1 cellular context compared by ENCODE assay signal in the genomic region with DNA sequence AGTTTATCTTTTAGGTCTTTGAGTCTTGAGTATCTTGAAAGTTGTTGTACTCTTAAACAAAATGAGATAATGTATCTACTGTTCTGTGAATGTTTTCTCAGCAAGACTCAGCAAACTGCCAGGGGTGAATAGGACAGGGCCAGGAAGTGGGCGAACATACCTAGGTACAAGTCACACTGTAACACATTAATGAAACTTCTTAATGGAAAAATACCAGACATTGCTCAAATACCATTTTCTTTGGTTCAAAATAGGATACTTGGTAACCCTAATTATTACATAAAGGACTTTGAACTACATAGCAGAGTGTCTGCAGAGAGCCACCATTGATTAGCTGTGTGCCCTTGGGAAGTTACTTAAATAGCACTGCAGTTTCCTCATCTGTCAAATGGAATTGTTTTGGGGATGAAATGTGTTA.
TF ChIP-seq lines count a peak whose summit lies in the region.

No MANE protein-coding gene starts in this region.

TF ChIP-seq in HepG2, 621 proteins besides CTCF, POLR2A, EP300 and RAD21 (continued from another document and continues in another):
- TF ChIP-seq CREB1 (IDR thresholded peaks at IDR 0.05), result no peak
- peak; percentile 64 for TF ChIP-seq CREB1 (CRISPR knock-in tag; IDR thresholded peaks at IDR 0.05)
- TF ChIP-seq KMT2B (CRISPR knock-in tag; IDR thresholded peaks at IDR 0.05), result 0 out of 2 replicates have a peak, but pooled peaks have one; percentile 47
- peak; percentile 69; the same call in 1 of the 2 replicates for TF ChIP-seq AHDC1 (CRISPR knock-in tag; IDR thresholded peaks at IDR 0.05; ENCODE audit: borderline replicate concordance)
- TF ChIP-seq ELF3 (CRISPR knock-in tag; IDR thresholded peaks at IDR 0.05), result peak; percentile 87
- TF ChIP-seq ZFY (CRISPR knock-in tag; IDR thresholded peaks at IDR 0.05), result no peak
- no peak for TF ChIP-seq TSC22D2 (CRISPR knock-in tag; IDR thresholded peaks at IDR 0.05; ENCODE audit: borderline replicate concordance)
- no peak for TF ChIP-seq SMAD9 (CRISPR knock-in tag; IDR thresholded peaks at IDR 0.05)
- TF ChIP-seq EHMT2 (IDR thresholded peaks at IDR 0.05; ENCODE audit: borderline replicate concordance, low read depth, low read length), result no peak
- TF ChIP-seq KLF11 (CRISPR knock-in tag; IDR thresholded peaks at IDR 0.05), result peak; percentile 66; the same call in 1 of the 2 replicates
- no peak for TF ChIP-seq ZNF574 (CRISPR knock-in tag; IDR thresholded peaks at IDR 0.05)
- peak; percentile 52; the same call in 1 of the 2 replicates for TF ChIP-seq CBFB (CRISPR knock-in tag; IDR thresholded peaks at IDR 0.05)
- 0 out of 2 replicates have a peak, but pooled peaks have one; percentile 37 for TF ChIP-seq TFE3 (CRISPR knock-in tag; IDR thresholded peaks at IDR 0.05)
- TF ChIP-seq TOE1 (CRISPR knock-in tag; IDR thresholded peaks at IDR 0.05), result no peak
- TF ChIP-seq ZBED4 (CRISPR knock-in tag; IDR thresholded peaks at IDR 0.05; ENCODE audit: borderline replicate concordance), result no peak
- TF ChIP-seq ZBTB38 (CRISPR knock-in tag; IDR thresholded peaks at IDR 0.05), result no peak
- peak; percentile 65; the same call in 1 of the 2 replicates for TF ChIP-seq TBX2 (CRISPR knock-in tag; IDR thresholded peaks at IDR 0.05; ENCODE audit: borderline replicate concordance)
- TF ChIP-seq ZNF367 (CRISPR knock-in tag; IDR thresholded peaks at IDR 0.05; ENCODE audit: borderline replicate concordance), result no peak
- TF ChIP-seq ZNF3 (CRISPR knock-in tag; IDR thresholded peaks at IDR 0.05), result 0 out of 2 replicates have a peak, but pooled peaks have one; percentile 67
- TF ChIP-seq ZNF878 (CRISPR knock-in tag; IDR thresholded peaks at IDR 0.05), result no peak
- no peak for TF ChIP-seq ZNF547 (CRISPR knock-in tag; IDR thresholded peaks at IDR 0.05)
- TF ChIP-seq MIXL1 (CRISPR knock-in tag; IDR thresholded peaks at IDR 0.05), result peak; percentile 98
- 0 out of 2 replicates have a peak, but pooled peaks have one; percentile 51 for TF ChIP-seq ZNF614 (CRISPR knock-in tag; IDR thresholded peaks at IDR 0.05; ENCODE audit: borderline replicate concordance)
- TF ChIP-seq RFX1 (IDR thresholded peaks at IDR 0.05), result no peak
- no peak for TF ChIP-seq SOX6 (IDR thresholded peaks at IDR 0.05)
- peak; percentile 73 for TF ChIP-seq SOX6 (CRISPR knock-in tag; IDR thresholded peaks at IDR 0.05)
- TF ChIP-seq SMYD3 (CRISPR knock-in tag; IDR thresholded peaks at IDR 0.05), result 0 out of 2 replicates have a peak, but pooled peaks have one; percentile 46
- TF ChIP-seq MIER3 (CRISPR knock-in tag; IDR thresholded peaks at IDR 0.05; ENCODE audit: borderline replicate concordance), result peak; percentile 60; the same call in 1 of the 2 replicates
- peak; percentile 38; the same call in 1 of the 2 replicates for TF ChIP-seq ZMYM4 (CRISPR knock-in tag; IDR thresholded peaks at IDR 0.05)
- TF ChIP-seq TBX3 (IDR thresholded peaks at IDR 0.05; ENCODE audit: borderline replicate concordance), result peak; percentile 53; the same call in 1 of the 2 replicates
- TF ChIP-seq POLR2G (IDR thresholded peaks at IDR 0.05; ENCODE audit: low read depth, low read length), result no peak
- peak; percentile 69 for TF ChIP-seq ZBTB7B (CRISPR knock-in tag; IDR thresholded peaks at IDR 0.05)
- TF ChIP-seq DNMT3B (CRISPR knock-in tag; conservative IDR thresholded peaks at IDR 0.05), result 0 out of 2 replicates have a peak, but pooled peaks have one; percentile 42
- no peak for TF ChIP-seq RFX5 (IDR thresholded peaks at IDR 0.05; ENCODE audit: low read depth, low read length)
- TF ChIP-seq HMG20A (CRISPR knock-in tag; IDR thresholded peaks at IDR 0.05; ENCODE audit: borderline replicate concordance), result peak; percentile 88
- 0 out of 2 replicates have a peak, but pooled peaks have one; percentile 28 for TF ChIP-seq ZNF564 (CRISPR knock-in tag; IDR thresholded peaks at IDR 0.05)
- TF ChIP-seq, protein P1, sequence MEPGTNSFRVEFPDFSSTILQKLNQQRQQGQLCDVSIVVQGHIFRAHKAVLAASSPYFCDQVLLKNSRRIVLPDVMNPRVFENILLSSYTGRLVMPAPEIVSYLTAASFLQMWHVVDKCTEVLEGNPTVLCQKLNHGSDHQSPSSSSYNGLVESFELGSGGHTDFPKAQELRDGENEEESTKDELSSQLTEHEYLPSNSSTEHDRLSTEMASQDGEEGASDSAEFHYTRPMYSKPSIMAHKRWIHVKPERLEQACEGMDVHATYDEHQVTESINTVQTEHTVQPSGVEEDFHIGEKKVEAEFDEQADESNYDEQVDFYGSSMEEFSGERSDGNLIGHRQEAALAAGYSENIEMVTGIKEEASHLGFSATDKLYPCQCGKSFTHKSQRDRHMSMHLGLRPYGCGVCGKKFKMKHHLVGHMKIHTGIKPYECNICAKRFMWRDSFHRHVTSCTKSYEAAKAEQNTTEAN (CRISPR knock-in tag; conservative IDR thresholded peaks at IDR 0.05), result 0 out of 2 replicates have a peak, but pooled peaks have one; percentile 34
- TF ChIP-seq, protein P2, sequence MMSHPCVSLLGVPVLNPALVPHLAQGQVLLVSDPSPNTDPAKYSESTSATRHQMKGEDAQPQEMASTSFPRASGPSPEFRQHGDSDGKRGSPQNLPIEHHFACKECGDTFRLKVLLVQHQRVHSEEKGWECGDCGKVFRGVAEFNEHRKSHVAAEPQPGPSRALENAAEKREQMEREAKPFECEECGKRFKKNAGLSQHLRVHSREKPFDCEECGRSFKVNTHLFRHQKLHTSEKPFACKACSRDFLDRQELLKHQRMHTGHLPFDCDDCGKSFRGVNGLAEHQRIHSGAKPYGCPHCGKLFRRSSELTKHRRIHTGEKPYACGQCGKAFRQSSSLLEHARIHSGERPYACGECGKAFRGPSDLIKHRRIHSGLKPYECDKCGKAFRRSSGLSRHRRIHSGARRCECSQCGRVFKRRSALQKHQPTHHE (CRISPR knock-in tag; IDR thresholded peaks at IDR 0.05; ENCODE audit: borderline replicate concordance), result no peak
- no peak for TF ChIP-seq MYC (CRISPR knock-in tag; IDR thresholded peaks at IDR 0.05; ENCODE audit: borderline replicate concordance)
- TF ChIP-seq KDM6A (CRISPR knock-in tag; IDR thresholded peaks at IDR 0.05; ENCODE audit: low read depth), result peak; percentile 54; the same call in 1 of the 2 replicates
- peak; percentile 32; the same call in 1 of the 2 replicates for TF ChIP-seq DMAP1 (CRISPR knock-in tag; IDR thresholded peaks at IDR 0.05)
- TF ChIP-seq NR2F6 (IDR thresholded peaks at IDR 0.05), result peak; percentile 29; the same call in 1 of the 2 replicates
- peak; percentile 60 for TF ChIP-seq NR2F6 (CRISPR knock-in tag; IDR thresholded peaks at IDR 0.05)
- no peak for TF ChIP-seq ZNF333 (CRISPR knock-in tag; IDR thresholded peaks at IDR 0.05; ENCODE audit: borderline replicate concordance)
- no peak for TF ChIP-seq ZNF143 (CRISPR knock-in tag; IDR thresholded peaks at IDR 0.05)
- TF ChIP-seq KLF12 (CRISPR knock-in tag; IDR thresholded peaks at IDR 0.05; ENCODE audit: borderline replicate concordance), result no peak
